8 cellular contexts compared by ENCODE assay signal in the genomic region with DNA sequence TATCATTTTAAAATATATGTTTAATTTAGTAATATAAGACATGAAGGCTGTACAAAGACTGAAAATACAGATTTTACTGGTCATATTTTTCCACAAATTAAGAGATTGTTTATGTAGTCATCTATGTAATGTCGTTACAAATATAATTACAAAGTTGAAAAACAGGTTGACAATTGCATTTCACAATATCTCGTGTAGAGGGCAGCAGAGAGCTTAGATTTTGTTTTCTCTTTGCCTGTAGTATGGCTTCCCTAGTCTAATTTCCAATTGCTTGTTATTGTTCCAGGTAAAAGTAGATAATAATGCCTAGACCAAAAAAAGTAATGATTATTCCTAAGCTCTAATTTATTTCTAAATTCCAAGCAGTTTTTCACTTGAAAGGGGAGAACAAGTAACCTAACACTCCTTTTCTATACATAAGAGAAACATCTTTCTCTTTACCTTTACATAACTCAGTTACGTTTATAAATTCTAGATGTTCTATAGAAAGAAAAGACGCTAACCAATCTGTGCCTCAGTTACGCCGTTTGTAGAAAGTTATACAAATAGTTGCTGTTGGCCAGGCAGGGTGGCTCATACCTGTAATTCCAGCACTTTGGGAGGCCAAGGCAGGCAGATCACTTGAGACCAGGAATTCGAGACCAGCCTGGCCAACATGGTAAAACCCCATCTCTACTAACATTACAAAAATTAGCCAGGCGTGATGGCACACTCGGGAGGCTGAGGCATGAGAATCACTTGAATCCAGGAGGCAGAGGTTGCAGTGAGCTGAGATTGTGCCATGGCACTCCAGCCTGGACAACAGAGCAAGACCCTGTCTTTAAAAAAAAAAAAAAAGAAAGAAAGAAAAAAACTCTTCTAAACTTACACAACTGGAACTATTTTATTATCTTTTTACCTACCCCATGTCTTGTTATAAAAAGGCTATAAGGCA. TPM values are rescaled to one million over a fixed set of nuclear protein-coding genes. Genes with fewer than 3 reads are reported as not detected.
DNase-seq lines count a peak whose midpoint lies in the region; ATAC-seq and TF ChIP-seq lines count a peak whose summit lies in the region.

No MANE protein-coding gene starts in this region.

- H3K27me3 ChIP-seq in gastrocnemius medialis = no peaks in the 10 kb centered on the region

- H3K4me1 ChIP-seq in gastrocnemius medialis = peaks cover 13 to 14% of the 10 kb centered on the region in 2 donors

- H3K4me1 Mint-ChIP-seq in activated B cell treated with CpG ODN at 0.5 μM for 24 hours = peaks cover 37% of the 10 kb centered on the region

- POLR2A ChIA-PET in activated B cell treated with CpG ODN at 0.5 μM for 24 hours (lab: Charles Lee) = interaction anchor here (0.5 to 1.4 kb wide), 6 partner anchors 14 to 1310 kb away, joined by 3 to 13 read pairs (median 7); no protein-coding TSS in a partner anchor

- H3K9me3 Mint-ChIP-seq in activated B cell treated with CpG ODN at 0.5 μM for 24 hours = no peaks in the 10 kb centered on the region

- H3K27ac ChIP-seq in gastrocnemius medialis = no peak overlapping the region

- H3K27me3 Mint-ChIP-seq in activated B cell treated with CpG ODN at 0.5 μM for 24 hours = no peaks in the 10 kb centered on the region

- in situ Hi-C loops in gastrocnemius medialis (cut with MboI; ENCODE audit: low sequenced_read_pairs in 4 of 4) = loop anchor here (5.0 to 25.0 kb wide), 3 partner anchors 180 to 432 kb away; no protein-coding TSS in a partner anchor

- DNase-seq in stimulated activated CD4-positive, alpha-beta T cell treated with anti-CD3 and anti-CD28 coated beads, Interleukin-2, amount 100 ng/mL, for 48 hours = peak; percentile 25 to 38
- no peak for DNase-seq in stimulated activated CD4-positive, alpha-beta T cell treated with anti-CD3 and anti-CD28 coated beads, Interleukin-15, amount 100 ng/mL, for 24 hours
- DNase-seq in NCI-H146 (lab: John Stamatoyannopoulos, UW) (peak; percentile 10), activated B cell treated with CpG ODN at 0.5 μM for 24 hours (no peak), germinal center (ENCODE audit: low spot score) (peak; percentile 46), gastrocnemius medialis (no peak)

- intact Hi-C loops in activated B cell treated with CpG ODN at 0.5 μM for 24 hours (cut with micrococcal nuclease) (loop anchor here (1.0 to 10.0 kb wide), 6 partner anchors 140 to 712 kb away; a partner anchor contains a TSS), gastrocnemius medialis (cut with DNase I; ENCODE audit: low total_unique reads) (loop anchor here (1.0 to 10.0 kb wide), 3 partner anchors 92 to 430 kb away; no protein-coding TSS in a partner anchor)

- no peak overlapping the region for H3K4me3 ChIP-seq in gastrocnemius medialis

- no peak overlapping the region for H3K4me3 Mint-ChIP-seq in activated B cell treated with CpG ODN at 0.5 μM for 24 hours

- TF ChIP-seq CTCF in activated B cell treated with CpG ODN at 0.5 μM for 24 hours (IDR thresholded peaks at IDR 0.05) = peak; percentile 44
- peak; percentile 46 to 86 (median 78) for TF ChIP-seq CTCF in gastrocnemius medialis (IDR thresholded peaks at IDR 0.05 in 4 of 5, conservative IDR thresholded peaks at IDR 0.05 in 1 of 5)

- CTCF ChIA-PET in activated B cell treated with CpG ODN at 0.5 μM for 24 hours (lab: Charles Lee) = interaction anchor here (0.6 to 10.7 kb wide), 9 partner anchors 111 to 446 kb away, joined by 3 to 431 read pairs (median 3); no protein-coding TSS in a partner anchor

- no peaks in the 10 kb centered on the region for H3K36me3 Mint-ChIP-seq in activated B cell treated with CpG ODN at 0.5 μM for 24 hours (ENCODE audit: low read depth)

- no peak for ATAC-seq in activated B cell treated with CpG ODN at 0.5 μM for 24 hours (ENCODE audit: low read depth)
- ATAC-seq in gastrocnemius medialis = peak; percentile 33 to 35
- ATAC-seq in GM18873 (IDR thresholded peaks at IDR 0.05; ENCODE audit: low FRiP score, unreplicated experiment) = no peak
- ATAC-seq in HG02678 (IDR thresholded peaks at IDR 0.05; ENCODE audit: unreplicated experiment) = no peak

- no peaks in the 10 kb centered on the region for H3K9me3 ChIP-seq in gastrocnemius medialis

- no peaks in the 10 kb centered on the region for H3K36me3 ChIP-seq in gastrocnemius medialis

- H3K27ac Mint-ChIP-seq in activated B cell treated with CpG ODN at 0.5 μM for 24 hours = no peak overlapping the region

- TF ChIP-seq POLR2A in gastrocnemius medialis (IDR thresholded peaks at IDR 0.05) = no peak

RNA-seq across cellular contexts. Expression of a gene that starts 30.0 kb away (rescaled TPM):
- total RNA-seq in activated B cell treated with CpG ODN at 0.5 μM for 24 hours (19.0 and 22.5 TPM in 2 replicates), gastrocnemius medialis (10 to 100 TPM; 19.8 to 76.4 (median 36.3) TPM)

RNA-seq across cellular contexts. Expression of a gene that starts 37.7 kb away (rescaled TPM):
- total RNA-seq in activated B cell treated with CpG ODN at 0.5 μM for 24 hours (not detected in 2 replicates), gastrocnemius medialis (under 1 TPM in 1 of 4 donors, not detected in 3; 0.18 TPM)

RNA-seq across cellular contexts. Expression of a gene that starts 57.0 kb away (rescaled TPM):
- total RNA-seq in activated B cell treated with CpG ODN at 0.5 μM for 24 hours (not detected in 2 replicates), gastrocnemius medialis (not detected)

Comparison
In these comparisons a context has a peak if more than half of its experiments do, and no peak if none do; other contexts are left out.
1. DNase-seq: peak in stimulated activated CD4-positive, alpha-beta T cell treated with anti-CD3 and anti-CD28 coated beads, Interleukin-2, amount 100 ng/mL, for 48 hours (2 of 2), NCI-H146 (single experiment) and germinal center (single experiment); none in stimulated activated CD4-positive, alpha-beta T cell treated with anti-CD3 and anti-CD28 coated beads, Interleukin-15, amount 100 ng/mL, for 24 hours (single experiment), activated B cell treated with CpG ODN at 0.5 μM for 24 hours (single experiment) and gastrocnemius medialis (0 of 2).
2. ATAC-seq: peak in gastrocnemius medialis (2 of 2); none in activated B cell treated with CpG ODN at 0.5 μM for 24 hours (single experiment), GM18873 (single experiment) and HG02678 (single experiment).